In the genomic region with DNA sequence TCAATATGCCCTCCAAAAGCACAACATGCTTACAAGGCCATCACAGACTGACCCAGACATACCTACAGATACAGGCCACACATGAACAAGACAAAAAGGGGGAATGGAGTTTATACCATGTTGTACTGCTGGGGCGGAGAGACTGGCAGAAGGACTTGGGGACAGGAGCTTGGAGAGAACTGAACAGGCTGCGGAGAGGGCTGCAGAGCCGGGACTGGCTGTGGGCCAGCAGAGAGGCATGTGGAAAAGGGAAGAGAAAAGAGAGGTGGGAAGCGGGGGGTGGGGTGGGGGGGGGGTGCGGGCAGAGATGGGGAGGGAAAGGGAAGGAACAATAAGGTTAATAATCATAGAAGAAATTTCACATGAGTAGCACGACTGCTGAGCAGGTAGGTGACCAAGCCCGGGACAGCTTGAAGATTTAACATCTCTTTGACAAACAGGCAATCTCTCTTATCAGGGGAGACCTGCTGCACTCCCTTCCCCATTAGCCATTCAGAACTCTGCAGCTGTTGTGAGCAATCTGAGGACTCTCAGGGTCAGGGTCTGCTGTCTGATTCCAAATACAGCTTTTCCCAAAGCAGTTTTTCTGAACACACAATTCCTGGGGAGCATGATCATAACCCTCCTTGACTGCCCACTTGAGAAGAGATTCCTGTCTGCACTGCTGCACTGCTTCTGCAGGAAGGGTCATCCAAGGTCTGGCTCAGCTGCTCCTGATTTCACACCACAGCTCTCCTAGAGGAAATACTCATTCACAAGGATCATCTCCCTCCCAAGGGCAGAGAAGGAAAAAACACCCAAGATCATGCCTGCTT, we compare ENCODE assay signal across 1 cellular context.
TF ChIP-seq lines count a peak whose summit lies in the region.

No MANE protein-coding gene starts in this region.

TF ChIP-seq in WTC11, 78 proteins besides CTCF, POLR2A, EP300 and RAD21 (continued from another document):
- TF ChIP-seq, protein P1, sequence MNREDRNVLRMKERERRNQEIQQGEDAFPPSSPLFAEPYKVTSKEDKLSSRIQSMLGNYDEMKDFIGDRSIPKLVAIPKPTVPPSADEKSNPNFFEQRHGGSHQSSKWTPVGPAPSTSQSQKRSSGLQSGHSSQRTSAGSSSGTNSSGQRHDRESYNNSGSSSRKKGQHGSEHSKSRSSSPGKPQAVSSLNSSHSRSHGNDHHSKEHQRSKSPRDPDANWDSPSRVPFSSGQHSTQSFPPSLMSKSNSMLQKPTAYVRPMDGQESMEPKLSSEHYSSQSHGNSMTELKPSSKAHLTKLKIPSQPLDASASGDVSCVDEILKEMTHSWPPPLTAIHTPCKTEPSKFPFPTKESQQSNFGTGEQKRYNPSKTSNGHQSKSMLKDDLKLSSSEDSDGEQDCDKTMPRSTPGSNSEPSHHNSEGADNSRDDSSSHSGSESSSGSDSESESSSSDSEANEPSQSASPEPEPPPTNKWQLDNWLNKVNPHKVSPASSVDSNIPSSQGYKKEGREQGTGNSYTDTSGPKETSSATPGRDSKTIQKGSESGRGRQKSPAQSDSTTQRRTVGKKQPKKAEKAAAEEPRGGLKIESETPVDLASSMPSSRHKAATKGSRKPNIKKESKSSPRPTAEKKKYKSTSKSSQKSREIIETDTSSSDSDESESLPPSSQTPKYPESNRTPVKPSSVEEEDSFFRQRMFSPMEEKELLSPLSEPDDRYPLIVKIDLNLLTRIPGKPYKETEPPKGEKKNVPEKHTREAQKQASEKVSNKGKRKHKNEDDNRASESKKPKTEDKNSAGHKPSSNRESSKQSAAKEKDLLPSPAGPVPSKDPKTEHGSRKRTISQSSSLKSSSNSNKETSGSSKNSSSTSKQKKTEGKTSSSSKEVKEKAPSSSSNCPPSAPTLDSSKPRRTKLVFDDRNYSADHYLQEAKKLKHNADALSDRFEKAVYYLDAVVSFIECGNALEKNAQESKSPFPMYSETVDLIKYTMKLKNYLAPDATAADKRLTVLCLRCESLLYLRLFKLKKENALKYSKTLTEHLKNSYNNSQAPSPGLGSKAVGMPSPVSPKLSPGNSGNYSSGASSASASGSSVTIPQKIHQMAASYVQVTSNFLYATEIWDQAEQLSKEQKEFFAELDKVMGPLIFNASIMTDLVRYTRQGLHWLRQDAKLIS (CRISPR knock-in tag; IDR thresholded peaks at IDR 0.05; ENCODE audit: borderline replicate concordance) = no peak
